1 cellular context compared by ENCODE assay signal in genomic region chr4:186829740-186830449, GRCh38.
TF ChIP-seq lines count a peak whose summit lies in the region.

No MANE protein-coding gene starts in this region.

TF ChIP-seq in HepG2, 621 proteins besides CTCF, POLR2A, EP300 and RAD21 (continued from another document and continues in another):
- TF ChIP-seq FUBP1 (CRISPR knock-in tag; IDR thresholded peaks at IDR 0.05; ENCODE audit: borderline replicate concordance) = no peak
- no peak for TF ChIP-seq MTF2 (CRISPR knock-in tag; IDR thresholded peaks at IDR 0.05; ENCODE audit: borderline replicate concordance)
- TF ChIP-seq MYC (CRISPR knock-in tag; IDR thresholded peaks at IDR 0.05; ENCODE audit: borderline replicate concordance) = no peak
- no peak for TF ChIP-seq RFXANK (CRISPR knock-in tag; IDR thresholded peaks at IDR 0.05)
- no peak for TF ChIP-seq KDM5A (IDR thresholded peaks at IDR 0.05; ENCODE audit: borderline replicate concordance, low read length)
- no peak for TF ChIP-seq TBP (CRISPR knock-in tag; IDR thresholded peaks at IDR 0.05)
- TF ChIP-seq ZBTB38 (CRISPR knock-in tag; IDR thresholded peaks at IDR 0.05) = no peak
- TF ChIP-seq ZNF746 (CRISPR knock-in tag; IDR thresholded peaks at IDR 0.05) = no peak
- no peak for TF ChIP-seq KLF12 (CRISPR knock-in tag; IDR thresholded peaks at IDR 0.05; ENCODE audit: borderline replicate concordance)
- TF ChIP-seq ZNF3 (CRISPR knock-in tag; IDR thresholded peaks at IDR 0.05) = no peak
- no peak for TF ChIP-seq KAT2B (IDR thresholded peaks at IDR 0.05; ENCODE audit: borderline replicate concordance, low read depth, low read length)
- no peak for TF ChIP-seq BCLAF1 (IDR thresholded peaks at IDR 0.05)
- TF ChIP-seq ZNF496 (CRISPR knock-in tag; IDR thresholded peaks at IDR 0.05; ENCODE audit: insufficient replicate concordance) = no peak
- no peak for TF ChIP-seq GMEB2 (CRISPR knock-in tag; IDR thresholded peaks at IDR 0.05; ENCODE audit: low read depth)
- TF ChIP-seq PAWR (CRISPR knock-in tag; IDR thresholded peaks at IDR 0.05; ENCODE audit: borderline replicate concordance) = no peak
- no peak for TF ChIP-seq GPN1 (CRISPR knock-in tag; IDR thresholded peaks at IDR 0.05; ENCODE audit: borderline replicate concordance)
- no peak for TF ChIP-seq PAXIP1 (CRISPR knock-in tag; conservative IDR thresholded peaks at IDR 0.05)
- TF ChIP-seq FOSL2 (CRISPR knock-in tag; IDR thresholded peaks at IDR 0.05) = peak; percentile 71
- TF ChIP-seq FOXJ3 (CRISPR knock-in tag; IDR thresholded peaks at IDR 0.05; ENCODE audit: borderline replicate concordance) = 0 out of 2 replicates have a peak, but pooled peaks have one; percentile 21
- TF ChIP-seq SP140L (CRISPR knock-in tag; IDR thresholded peaks at IDR 0.05; ENCODE audit: borderline replicate concordance) = no peak
- TF ChIP-seq ONECUT2 (CRISPR knock-in tag; IDR thresholded peaks at IDR 0.05) = no peak
- TF ChIP-seq ZHX2 (IDR thresholded peaks at IDR 0.05; ENCODE audit: low read depth) = no peak
- no peak for TF ChIP-seq ZHX2 (CRISPR knock-in tag; IDR thresholded peaks at IDR 0.05; ENCODE audit: borderline replicate concordance)
- TF ChIP-seq DDIT3 (CRISPR knock-in tag; IDR thresholded peaks at IDR 0.05) = no peak
- TF ChIP-seq ATRX (CRISPR knock-in tag; IDR thresholded peaks at IDR 0.05; ENCODE audit: borderline replicate concordance) = no peak
- TF ChIP-seq CCAR2 (optimal IDR thresholded peaks at IDR 0.05; ENCODE audit: low read depth, low read length) = no peak
- no peak for TF ChIP-seq RORA (CRISPR knock-in tag; IDR thresholded peaks at IDR 0.05)
- TF ChIP-seq HIC2 (CRISPR knock-in tag; IDR thresholded peaks at IDR 0.05; ENCODE audit: low read depth) = no peak
- TF ChIP-seq ZNF768 (CRISPR knock-in tag; IDR thresholded peaks at IDR 0.05) = no peak
- no peak for TF ChIP-seq ZMYM2 (CRISPR knock-in tag; IDR thresholded peaks at IDR 0.05)
- TF ChIP-seq SOX13 (IDR thresholded peaks at IDR 0.05) = no peak
- TF ChIP-seq SOX13 (CRISPR knock-in tag; conservative IDR thresholded peaks at IDR 0.05 in 1 of 2, IDR thresholded peaks at IDR 0.05 in 1 of 2) = no peak
- TF ChIP-seq ZNF737 (CRISPR knock-in tag; IDR thresholded peaks at IDR 0.05; ENCODE audit: borderline replicate concordance) = no peak
- TF ChIP-seq RNF219 (CRISPR knock-in tag; IDR thresholded peaks at IDR 0.05) = no peak
- TF ChIP-seq NR2F6 (IDR thresholded peaks at IDR 0.05) = no peak
- no peak for TF ChIP-seq NR2F6 (CRISPR knock-in tag; IDR thresholded peaks at IDR 0.05)
- no peak for TF ChIP-seq ZEB1 (IDR thresholded peaks at IDR 0.05; ENCODE audit: insufficient replicate concordance, low read depth)
- TF ChIP-seq HNRNPH1 (optimal IDR thresholded peaks at IDR 0.05; ENCODE audit: low read depth, low read length) = no peak
- 0 out of 2 replicates have a peak, but pooled peaks have one; percentile 37 for TF ChIP-seq FOSL1 (CRISPR knock-in tag; IDR thresholded peaks at IDR 0.05; ENCODE audit: borderline replicate concordance)
- TF ChIP-seq PRPF4 (IDR thresholded peaks at IDR 0.05; ENCODE audit: low read depth, low read length, poor library complexity, severe bottlenecking) = no peak
- no peak for TF ChIP-seq HNRNPUL1 (IDR thresholded peaks at IDR 0.05; ENCODE audit: low read depth, low read length)
- TF ChIP-seq PHB2 (IDR thresholded peaks at IDR 0.05; ENCODE audit: partially characterized antibody) = no peak
- TF ChIP-seq EZH2 (conservative IDR thresholded peaks at IDR 0.05; ENCODE audit: low read depth, low read length) = no peak
- no peak for TF ChIP-seq ZKSCAN8 (CRISPR knock-in tag; IDR thresholded peaks at IDR 0.05; ENCODE audit: borderline replicate concordance)
- TF ChIP-seq ATF5 (CRISPR knock-in tag; IDR thresholded peaks at IDR 0.05; ENCODE audit: low read depth) = no peak
